29 cellular contexts compared by ENCODE assay signal in the genomic region with DNA sequence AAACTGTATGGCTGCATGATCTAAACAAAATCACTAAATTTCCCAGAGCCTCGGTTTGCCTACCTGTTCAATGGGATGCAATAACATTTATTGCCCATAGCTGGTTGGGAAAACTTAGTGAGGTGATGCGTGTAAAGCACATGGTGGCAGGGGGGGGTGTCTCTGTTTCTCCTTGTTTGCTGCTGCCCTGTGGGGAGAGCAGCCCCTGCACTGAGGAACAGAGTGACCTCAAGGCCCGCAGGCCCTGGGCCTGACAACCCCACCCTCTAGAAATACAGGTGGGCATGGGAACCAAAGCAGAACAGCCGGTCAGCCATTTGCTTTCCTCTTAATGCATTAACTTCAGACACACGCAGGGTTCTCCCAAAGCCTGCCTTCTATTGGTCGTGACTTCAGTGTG.
"Had no signal": no experiment of that assay in that cellular context is flagged by ENCODE, and none has a peak within 500 bp of the region (broad histone marks: within the 10 kb centered on the region; RNA-seq: fewer than 3 reads in every experiment).

No MANE protein-coding gene starts in this region.

- H3K27ac ChIP-seq: coronary artery, prostate gland, right atrium auricular region, sigmoid colon, thoracic aorta, tibial nerve, upper lobe of left lung, uterus had no signal

- H3K27ac Mint-ChIP-seq: effector memory CD8-positive, alpha-beta T cell; immature natural killer cell; memory B cell; mesothelial cell of epicardium; naive B cell; natural killer cell treated with Interleukin-12 subunit alpha and Interleukin-12 subunit beta and Interleukin-15 and Interleukin-18, amount 100 ng/mL, for 72 hours; stimulated activated memory B cell treated with anti-CD40 and anti-IgM and Interleukin-4, amounts not matched to agents 10 μg/mL and 1 μg/mL and 100 μg/mL, for 72 hours had no signal

- H3K27me3 ChIP-seq: right atrium auricular region, sigmoid colon, tibial nerve, upper lobe of left lung, uterus had no signal

- H3K4me3 Mint-ChIP-seq: effector memory CD8-positive, alpha-beta T cell; immature natural killer cell; memory B cell; mesothelial cell of epicardium; naive B cell; natural killer cell treated with Interleukin-12 subunit alpha and Interleukin-12 subunit beta and Interleukin-15 and Interleukin-18, amount 100 ng/mL, for 72 hours; neural crest cell; stimulated activated memory B cell treated with anti-CD40 and anti-IgM and Interleukin-4, amounts not matched to agents 10 μg/mL and 1 μg/mL and 100 μg/mL, for 72 hours had no signal

- H3K9me3 ChIP-seq: mucosa of descending colon, prostate gland, right atrium auricular region, sigmoid colon, thoracic aorta, tibial nerve, upper lobe of left lung, uterus had no signal

- H3K4me1 ChIP-seq: prostate gland, right atrium auricular region, sigmoid colon, tibial nerve, upper lobe of left lung, uterus had no signal

- FAIRE-seq: endometrium, frontal cortex had no signal

- ATAC-seq: effector memory CD8-positive, alpha-beta T cell; left colon; left ventricle myocardium superior; mucosa of descending colon; natural killer cell treated with Interleukin-12 subunit alpha and Interleukin-12 subunit beta and Interleukin-15 and Interleukin-18, amount 100 ng/mL, for 72 hours; stimulated activated memory B cell treated with anti-CD40 and anti-IgM and Interleukin-4, amounts not matched to agents 10 μg/mL and 1 μg/mL and 100 μg/mL, for 72 hours; stimulated activated naive CD8-positive, alpha-beta T cell treated with anti-CD3 and anti-CD28 coated beads, Interleukin-15, Interleukin-2, amounts not matched to agents 100 U/mL and 50 U/mL, for 24 hours had no signal

- H3K36me3 Mint-ChIP-seq: immature natural killer cell; memory B cell; mesothelial cell of epicardium; naive B cell; natural killer cell treated with Interleukin-12 subunit alpha and Interleukin-12 subunit beta and Interleukin-15 and Interleukin-18, amount 100 ng/mL, for 72 hours; stimulated activated memory B cell treated with anti-CD40 and anti-IgM and Interleukin-4, amounts not matched to agents 10 μg/mL and 1 μg/mL and 100 μg/mL, for 72 hours had no signal

- H3K9me3 Mint-ChIP-seq: effector memory CD8-positive, alpha-beta T cell; immature natural killer cell; memory B cell; naive B cell; natural killer cell treated with Interleukin-12 subunit alpha and Interleukin-12 subunit beta and Interleukin-15 and Interleukin-18, amount 100 ng/mL, for 72 hours; neural crest cell; stimulated activated memory B cell treated with anti-CD40 and anti-IgM and Interleukin-4, amounts not matched to agents 10 μg/mL and 1 μg/mL and 100 μg/mL, for 72 hours had no signal

- H3K27me3 Mint-ChIP-seq: effector memory CD8-positive, alpha-beta T cell had no signal

- H3K4me1 Mint-ChIP-seq: immature natural killer cell; memory B cell; mesothelial cell of epicardium; naive B cell; neural crest cell; stimulated activated memory B cell treated with anti-CD40 and anti-IgM and Interleukin-4, amounts not matched to agents 10 μg/mL and 1 μg/mL and 100 μg/mL, for 72 hours had no signal

- H3K36me3 ChIP-seq: prostate gland, right atrium auricular region, sigmoid colon, thoracic aorta, tibial nerve, upper lobe of left lung, uterus had no signal

- H3K4me3 ChIP-seq: coronary artery, lung, mucosa of descending colon, prostate gland, right atrium auricular region, sigmoid colon, thoracic aorta, tibial nerve, upper lobe of left lung, uterus had no signal

- DNase-seq: dermis blood vessel endothelial cell; effector memory CD8-positive, alpha-beta T cell; erythroblast; immature natural killer cell; islet precursor cell; kidney glomerular epithelial cell; left colon; left ventricle myocardium superior; mucosa of descending colon; naive B cell; sigmoid colon; stimulated activated CD4-positive, alpha-beta T cell treated with anti-CD3 and anti-CD28 coated beads, Interleukin-2, amount 100 ng/mL, for 24 hours; stimulated activated CD4-positive, alpha-beta T cell treated with anti-CD3 and anti-CD28 coated beads, Interleukin-4, amount 100 ng/mL, for 24 hours; stimulated activated naive CD8-positive, alpha-beta T cell treated with anti-CD3 and anti-CD28 coated beads, Interleukin-15, Interleukin-2, amounts not matched to agents 100 U/mL and 50 U/mL, for 24 hours; upper lobe of left lung; uterus had no signal
